In genomic region chr6:146700078-146700686, GRCh38 we compare ENCODE assay signal across 8 cellular contexts.
A peak's percentile ranks its signal among the peaks of the same experiment; 100 is the strongest.
DNase-seq lines count a peak whose midpoint lies in the region; ATAC-seq and TF ChIP-seq lines count a peak whose summit lies in the region.

No MANE protein-coding gene starts in this region.

- TF ChIP-seq CTCF in BE2C (IDR thresholded peaks at IDR 0.05; ENCODE audit: low read depth, low read length) (peak; percentile 81), lower leg skin (IDR thresholded peaks at IDR 0.05) (no peak)

- DNase-seq in BE2C = peak; percentile 83
- peak; percentile 21 to 42 for DNase-seq in NCI-H1930 (lab: John Stamatoyannopoulos, UW)
- peak in 3 of 5 donors; percentile 6 to 32 (median 26) for DNase-seq in T-helper 1 cell
- DNase-seq in dedifferentiated amniotic fluid mesenchymal stem cell (ENCODE audit: extremely low spot score) = peak; percentile 92
- DNase-seq in lower leg skin (ENCODE audit: low spot score in 2 of 2) = peak; percentile 81 to 90
- peak; percentile 96 for DNase-seq in superior temporal gyrus (ENCODE audit: extremely low spot score)

- H3K4me1 ChIP-seq in BE2C = 0 out of 2 replicates have a peak, but pooled peaks cover 2% of the 10 kb centered on the region

- H3K4me3 ChIP-seq in BE2C (ENCODE audit: low read depth, low read length) (no peak overlapping the region), lower leg skin (ENCODE audit: low read depth, poor library complexity, severe bottlenecking) (no peak overlapping the region)

- no peaks in the 10 kb centered on the region for H3K36me3 ChIP-seq in BE2C

- TF ChIP-seq POLR2A in lower leg skin (IDR thresholded peaks at IDR 0.05) = no peak

- intact Hi-C loops in lower leg skin (cut with DNase I; ENCODE audit: low total_unique reads) = no loop called here

- H3K9me3 ChIP-seq in BE2C = no peaks in the 10 kb centered on the region

- WGBS in lower leg skin, 2 donors = 22 to 25% methylated on average over 6 of the region's 6 CpGs

- no peaks in the 10 kb centered on the region for H3K27me3 ChIP-seq in BE2C

- ATAC-seq in GM18517 (IDR thresholded peaks at IDR 0.05; ENCODE audit: unreplicated experiment) = peak; percentile 80
- ATAC-seq in HG02981 (IDR thresholded peaks at IDR 0.05; ENCODE audit: unreplicated experiment) = peak; percentile 89

Comparison
In these comparisons a context has a peak if more than half of its experiments do, and no peak if none do; other contexts are left out.
1. DNase-seq: peak in every context shown above with its lines; median percentile 96 in superior temporal gyrus; 92 in dedifferentiated amniotic fluid mesenchymal stem cell; 86 in lower leg skin; 83 in BE2C; 32 in NCI-H1930; 26 in T-helper 1 cell.